18 cellular contexts compared by ENCODE assay signal in genomic region chr9:36319183-36319582, GRCh38.
DNase-seq lines count a peak whose midpoint lies in the region; ATAC-seq, FAIRE-seq and TF ChIP-seq lines count a peak whose summit lies in the region.
"Had no signal": no experiment of that assay in that cellular context is flagged by ENCODE, and none has a peak within 500 bp of the region (broad histone marks: within the 10 kb centered on the region; RNA-seq: fewer than 3 reads in every experiment).

No MANE protein-coding gene starts in this region.

- in situ Hi-C loops in mammary epithelial cell (cut with MboI; ENCODE audit: low sequenced_read_pairs in 2 of 2) (no loop called here), HepG2 (cut with HindIII; ENCODE audit: extremely low pct_ligation_motif_present, low pct_unique_long_range_greater_than_20kb) (no loop called here)

- no peak overlapping the region for H2AFZ ChIP-seq in mammary epithelial cell (ENCODE audit: low read depth, low read length)
- H2AFZ ChIP-seq in HepG2 (ENCODE audit: low read length), result no peak overlapping the region

- peak overlapping the region; percentile 57 for H3K27ac ChIP-seq in mammary epithelial cell (ENCODE audit: insufficient read depth, low read depth, low read length)
- H3K27ac ChIP-seq in HepG2 (ENCODE audit: extremely low read length, insufficient read depth, low read length), result no peak overlapping the region
- H3K27ac ChIP-seq in prostate gland, result peak overlapping the region; percentile 60 to 70
- H3K27ac ChIP-seq: C4-2B had no signal

- no peak for TF ChIP-seq POLR2A in HepG2 (IDR thresholded peaks at IDR 0.05; ENCODE audit: insufficient read depth in 1 of 2, low read depth in 2 of 2, low read length in 2 of 2)
- TF ChIP-seq POLR2A in prostate gland (IDR thresholded peaks at IDR 0.05), result no peak

- DNase-seq in Calu3 (no peak), mammary epithelial cell (no peak), HepG2 (ENCODE audit: low spot score) (no peak), prostate gland (ENCODE audit: low spot score) (no peak), NCI-H1105 treated with DMSO at 0.1 percent for 48 hours (lab: John Stamatoyannopoulos, UW) (no peak), amniotic stem cell (lab: John Stamatoyannopoulos, UW) (no peak)
- DNase-seq: activated CD4-positive, alpha-beta T cell treated with anti-CD3 and anti-CD28 coated beads, Interleukin-2, amount 50 U/mL, for 1 hour; activated CD8-positive, alpha-beta memory T cell treated with anti-CD3 and anti-CD28 coated beads, Interleukin-2, amount 50 U/mL, for 48 hours; activated effector memory CD4-positive, alpha-beta T cell treated with Interleukin-2 at 50 U/mL for 16 hours; NCI-H1417 treated with DMSO at 0.1 percent for 48 hours; NCI-H524 treated with DMSO at 0.1 percent for 48 hours; SHP77 treated with DMSO at 0.1 percent for 48 hours; stimulated activated CD8-positive, alpha-beta memory T cell treated with anti-CD3 and anti-CD28 coated beads, Interleukin-4, amount 100 ng/mL, for 48 hours; T-helper 1 cell had no signal

- TF ChIP-seq EP300 in HepG2 (IDR thresholded peaks at IDR 0.05; ENCODE audit: low read depth in 2 of 2, low read length in 2 of 2) (no peak), HepG2 (CRISPR knock-in tag; IDR thresholded peaks at IDR 0.05; ENCODE audit: borderline replicate concordance) (no peak)

- no peak for TF ChIP-seq RAD21 in HepG2 (CRISPR knock-in tag; IDR thresholded peaks at IDR 0.05)

- 100% methylated on average over 5 of the region's 7 CpGs for whole genome bisulfite sequencing in mammary epithelial cell (ENCODE audit: low coverage, missing lambda C conversion rate)
- WGBS in HepG2 (ENCODE audit: low lambda C conversion rate), result 12% methylated on average over 7 of the region's 7 CpGs
- 77% methylated on average over 7 of the region's 7 CpGs for WGBS in prostate gland

- POLR2A ChIA-PET in HepG2 (lab: Yijun Ruan, JAX), result interaction anchor here (1.0 to 1.7 kb wide), 5 partner anchors 10 to 129 kb away, joined by 3 to 9 read pairs (median 4); partner anchors contain the start of genes CLTA and GNE

- TF ChIP-seq CTCF in Calu3 (IDR thresholded peaks at IDR 0.05; ENCODE audit: unreplicated experiment) (no peak), mammary epithelial cell (conservative IDR thresholded peaks at IDR 0.05 in 1 of 2, IDR thresholded peaks at IDR 0.05 in 1 of 2; ENCODE audit: extremely low read depth in 1 of 2, insufficient read depth in 1 of 2, low read depth in 1 of 2, low read length in 2 of 2) (no peak), HepG2 (CRISPR knock-in tag; IDR thresholded peaks at IDR 0.05) (no peak), prostate gland (IDR thresholded peaks at IDR 0.05) (no peak)

- CTCF ChIA-PET in Calu3 (lab: Charles Lee), result interaction anchor here (0.9 to 1.1 kb wide), 2 partner anchors 9 to 63 kb away, joined by 3 to 5 read pairs; no protein-coding TSS in a partner anchor
- CTCF ChIA-PET in mammary epithelial cell (lab: Charles Lee; ENCODE audit: low non-redundant PET), result no interaction called here
- CTCF ChIA-PET in HepG2 (lab: Yijun Ruan, JAX; ENCODE audit: low intra/inter-chr PET ratio, low total read pairs), result no interaction called here

- no peaks in the 10 kb centered on the region for H3K27me3 Mint-ChIP-seq in Calu3 (ENCODE audit: unreplicated experiment)

- H3K9me3 Mint-ChIP-seq in Calu3 (ENCODE audit: low read depth, unreplicated experiment), result no peaks in the 10 kb centered on the region

- no peak overlapping the region for H3K4me3 ChIP-seq in mammary epithelial cell (replicated peaks in 1 of 3; ENCODE audit: insufficient read depth in 1 of 3, low read depth in 2 of 3, low read length in 3 of 3)
- peak overlapping the region; percentile 26 to 70 (median 43); a peak in 5 of 6 replicates for H3K4me3 ChIP-seq in HepG2 (replicated peaks in 1 of 3; ENCODE audit: insufficient read depth in 1 of 3, low read depth in 2 of 3, low read length in 3 of 3)
- H3K4me3 ChIP-seq in prostate gland, result no peak overlapping the region
- H3K4me3 ChIP-seq: cardiac muscle cell had no signal

- H3K79me2 ChIP-seq in mammary epithelial cell (ENCODE audit: insufficient read depth, low read length), result no peaks in the 10 kb centered on the region
- no peaks in the 10 kb centered on the region for H3K79me2 ChIP-seq in HepG2 (ENCODE audit: insufficient read depth, low read length)

- H3K9me3 ChIP-seq in mammary epithelial cell (replicated peaks; ENCODE audit: insufficient read depth, low read length) (no peaks in the 10 kb centered on the region), HepG2 (ENCODE audit: low read length) (no peaks in the 10 kb centered on the region), prostate gland (no peaks in the 10 kb centered on the region)

- peaks cover 18% of the 10 kb centered on the region for H3K36me3 Mint-ChIP-seq in Calu3 (ENCODE audit: insufficient read depth, unreplicated experiment)

- H3K36me3 ChIP-seq in mammary epithelial cell (ENCODE audit: insufficient read depth, low read length) (no peaks in the 10 kb centered on the region), HepG2 (replicated peaks in 1 of 2; ENCODE audit: control insufficient read depth in 1 of 2, insufficient read depth in 2 of 2, low read length in 2 of 2) (no peaks in the 10 kb centered on the region), prostate gland (no peaks in the 10 kb centered on the region)
- H3K36me3 ChIP-seq: cardiac muscle cell had no signal

- BruUV-seq in Calu3 (replicated peaks; lab: Mats Ljungman, UMichigan) (no TSS peak), mammary epithelial cell (replicated peaks; lab: Mats Ljungman, UMichigan) (no TSS peak), HepG2 (replicated peaks; lab: Mats Ljungman, UMichigan) (no TSS peak)

- H3K4me1 Mint-ChIP-seq in Calu3 (ENCODE audit: low read depth, unreplicated experiment), result no peaks in the 10 kb centered on the region

- H3K4me3 Mint-ChIP-seq in Calu3 (ENCODE audit: low read depth, unreplicated experiment), result peak overlapping the region; percentile 66

- H3K4me1 ChIP-seq in mammary epithelial cell (ENCODE audit: insufficient read depth, low read length) (peaks cover 55% of the 10 kb centered on the region), HepG2 (ENCODE audit: insufficient read depth, low read length) (peaks cover 65% of the 10 kb centered on the region), prostate gland (replicated peaks) (no peaks in the 10 kb centered on the region)

- no peak for FAIRE-seq in HepG2 (lab: Jason Lieb, UNC)

- H4K20me1 ChIP-seq in mammary epithelial cell (ENCODE audit: insufficient read depth, low read length) (no peaks in the 10 kb centered on the region), HepG2 (ENCODE audit: insufficient read depth, low read length) (no peaks in the 10 kb centered on the region)

- H3K27ac Mint-ChIP-seq in Calu3 (ENCODE audit: unreplicated experiment), result peak overlapping the region; percentile 83

- ATAC-seq in HepG2, result peak; percentile 29
- no peak for ATAC-seq in GM18520 (IDR thresholded peaks at IDR 0.05; ENCODE audit: unreplicated experiment)
- ATAC-seq in HG03457 (IDR thresholded peaks at IDR 0.05; ENCODE audit: unreplicated experiment), result no peak

- dilution Hi-C loops in mammary epithelial cell (cut with HindIII; ENCODE audit: low sequenced_read_pairs), result no loop called here

- H3K9ac ChIP-seq in mammary epithelial cell (ENCODE audit: insufficient read depth, low read length) (no peak overlapping the region), HepG2 (ENCODE audit: insufficient read depth, low read depth, low read length) (peak overlapping the region; percentile 42; the same call in 1 of the 2 replicates)

- H3K4me2 ChIP-seq in mammary epithelial cell (ENCODE audit: insufficient read depth, low read depth, low read length) (no peak overlapping the region), HepG2 (ENCODE audit: low read depth, low read length) (peak overlapping the region; percentile 94)

- H3K27me3 ChIP-seq in mammary epithelial cell (ENCODE audit: insufficient read depth, low read length) (no peaks in the 10 kb centered on the region), HepG2 (ENCODE audit: control insufficient read depth in 1 of 2, insufficient read depth in 2 of 2, low read length in 2 of 2) (no peaks in the 10 kb centered on the region), prostate gland (replicated peaks; ENCODE audit: insufficient read depth) (no peaks in the 10 kb centered on the region)
- H3K27me3 ChIP-seq: cardiac muscle cell had no signal

- intact Hi-C loops in Calu3 (cut with micrococcal nuclease; ENCODE audit: unreplicated experiment) (loop anchor here (5.0 kb wide), 1 partner anchor 67 kb away; no protein-coding TSS in a partner anchor), mammary epithelial cell (cut with micrococcal nuclease) (no loop called here), HepG2 (cut with micrococcal nuclease; ENCODE audit: unreplicated experiment) (no loop called here), prostate gland (cut with DNase I) (no loop called here)

TF ChIP-seq in HepG2, 621 proteins besides CTCF, POLR2A, EP300 and RAD21 (continues in another document):
- TF ChIP-seq ZNF687 (CRISPR knock-in tag; IDR thresholded peaks at IDR 0.05), result peak; percentile 37

Comparison
In these comparisons a context has a peak if more than half of its experiments do, and no peak if none do; other contexts are left out.
1. H3K4me3 ChIP-seq: peak in HepG2 (3 of 3); none in mammary epithelial cell (0 of 3) and prostate gland (0 of 2).